8 cellular contexts compared by ENCODE assay signal in the genomic region with DNA sequence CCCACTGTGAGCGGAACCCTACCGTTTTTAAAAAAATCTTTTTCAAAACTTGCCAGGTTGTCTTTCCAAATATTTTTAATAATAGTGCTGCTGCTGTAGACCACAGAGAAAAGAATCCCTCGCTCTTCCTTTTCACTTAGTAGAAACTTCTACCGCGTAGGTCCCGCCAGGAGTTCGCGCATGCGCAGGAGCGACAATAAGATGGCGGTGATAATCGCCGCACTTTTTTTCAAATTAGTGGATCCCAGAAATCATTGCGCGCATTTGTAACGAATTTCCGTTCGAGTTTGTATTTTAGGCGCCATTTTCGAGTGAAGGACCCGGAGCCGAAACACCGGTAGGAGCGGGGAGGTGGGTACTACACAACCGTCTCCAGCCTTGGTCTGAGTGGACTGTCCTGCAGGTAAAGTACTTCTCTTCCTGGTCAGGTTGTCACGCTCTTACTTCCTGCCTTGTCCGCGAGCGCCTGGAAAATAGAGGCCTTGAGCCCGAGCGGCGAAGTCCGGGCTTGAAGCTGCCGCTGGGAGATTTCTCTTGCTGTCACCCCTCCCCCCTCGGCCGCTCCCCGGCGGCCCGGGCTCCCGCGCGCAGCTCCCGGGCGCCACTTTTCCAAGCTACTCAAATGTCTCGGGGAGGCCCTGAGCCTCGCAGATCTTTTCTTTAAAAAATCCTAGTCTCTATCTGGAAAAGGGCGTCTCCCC. TPM values are rescaled to one million over a fixed set of nuclear protein-coding genes. Genes with fewer than 3 reads are reported as not detected.
A peak's percentile ranks its signal among the peaks of the same experiment; 100 is the strongest.
DNase-seq lines count a peak whose midpoint lies in the region; ATAC-seq, FAIRE-seq and TF ChIP-seq lines count a peak whose summit lies in the region.

A gene (plus strand): TSS at position 304 of the 701 bp plus-strand sequence. CDS start 1,177 bp downstream, outside the sequence.

- no peaks in the 10 kb centered on the region for H3K27me3 Mint-ChIP-seq in T-helper 17 cell

- H3K27ac Mint-ChIP-seq in T-helper 17 cell = peak within 1 kb of the TSS; percentile 100

- H3K9me3 ChIP-seq in T-helper 17 cell (ENCODE audit: control insufficient read depth, low read length, poor library complexity, severe bottlenecking) (no peaks in the 10 kb centered on the region), prostate gland (no peaks in the 10 kb centered on the region)

- ATAC-seq in GM18499 (IDR thresholded peaks at IDR 0.05; ENCODE audit: insufficient read depth, unreplicated experiment) = peak; percentile 31
- peak; percentile 48 for ATAC-seq in HG02943 (IDR thresholded peaks at IDR 0.05; ENCODE audit: low read depth, unreplicated experiment)
- peak; percentile 68 for ATAC-seq in T-helper 17 cell
- peak; percentile 79 for ATAC-seq in left ventricle myocardium superior

- peak; percentile 49 for TF ChIP-seq POLR2A in prostate gland (IDR thresholded peaks at IDR 0.05)

- peaks cover 3% of the 10 kb centered on the region for H3K36me3 Mint-ChIP-seq in T-helper 17 cell (ENCODE audit: low read depth)

- intact Hi-C loops in left ventricle myocardium superior (cut with micrococcal nuclease) = no loop called here
- intact Hi-C loops in prostate gland (cut with DNase I) = loop anchor here (10.0 kb wide), 1 partner anchor 335 kb away; no protein-coding TSS in a partner anchor

- peak in 2 of 4 experiments; percentile 11 to 17 for TF ChIP-seq CTCF in prostate gland (IDR thresholded peaks at IDR 0.05)

- FAIRE-seq in urothelium cell line (lab: Jason Lieb, UNC) = no peak

- no peaks in the 10 kb centered on the region for H3K4me1 ChIP-seq in prostate gland (replicated peaks)

- peak within 1 kb of the TSS; percentile 92 to 93 for H3K27ac ChIP-seq in prostate gland

- H3K4me3 ChIP-seq in prostate gland = peak within 1 kb of the TSS; percentile 57 to 61

- H3K4me3 Mint-ChIP-seq in T-helper 17 cell = peak within 1 kb of the TSS; percentile 98

- WGBS in prostate gland = under 1% methylated on average over 47 of the region's 47 CpGs

- H3K4me1 Mint-ChIP-seq in T-helper 17 cell = peaks cover 38% of the 10 kb centered on the region

- no peaks in the 10 kb centered on the region for H3K36me3 ChIP-seq in prostate gland

- no peaks in the 10 kb centered on the region for H3K27me3 ChIP-seq in prostate gland (replicated peaks; ENCODE audit: insufficient read depth)

- DNase-seq in NCI-H187 (lab: John Stamatoyannopoulos, UW) = peak; percentile 76 to 98
- peak; percentile 71 to 75 (median 71) for DNase-seq in T-helper 17 cell
- peak; percentile 97 for DNase-seq in amniotic stem cell (lab: John Stamatoyannopoulos, UW)
- peak; percentile 62 for DNase-seq in left ventricle myocardium superior
- peak; percentile 85 for DNase-seq in prostate gland (ENCODE audit: low spot score)
- DNase-seq in urothelium cell line (ENCODE audit: low spot score) = peak; percentile 78

RNA-seq across cellular contexts. Expression of the gene that starts here (rescaled TPM):
- 10 to 100 TPM; 61.1 to 77.8 TPM for total RNA-seq in T-helper 17 cell
- 19.4 TPM for total RNA-seq in left ventricle myocardium superior
- 10 to 100 TPM; 13.8 to 40.4 TPM for total RNA-seq in prostate gland

Comparison
In these comparisons a context has a peak if more than half of its experiments do, and no peak if none do; other contexts are left out.
1. Peak in every context shown above with its lines: DNase-seq, ATAC-seq, H3K4me3 ChIP-seq and H3K27ac ChIP-seq.